Comparison of ENCODE assay signal across 8 cellular contexts in genomic region chr3:101518421-101518871, GRCh38. TPM values are rescaled to one million over a fixed set of nuclear protein-coding genes. Genes with fewer than 3 reads are reported as not detected.
DNase-seq lines count a peak whose midpoint lies in the region; ATAC-seq and TF ChIP-seq lines count a peak whose summit lies in the region.

No MANE protein-coding gene starts in this region.

- no peaks in the 10 kb centered on the region for H3K4me1 ChIP-seq in right cardiac atrium (ENCODE audit: control insufficient read depth, insufficient read depth, low read length)

- H3K27me3 Mint-ChIP-seq in activated CD8-positive, alpha-beta T cell treated with anti-CD3 and anti-CD28 coated beads, Interleukin-2, amount 10 ng/mL, durations not matched to agents 7 days and 5 days (ENCODE audit: low read depth) = no peaks in the 10 kb centered on the region
- peaks cover 0 to 3% of the 10 kb centered on the region in 2 donors for H3K27me3 Mint-ChIP-seq in natural killer cell treated with Interleukin-12 subunit alpha and Interleukin-12 subunit beta and Interleukin-15 and Interleukin-18, amount 100 ng/mL, for 72 hours

- H3K27me3 ChIP-seq in right cardiac atrium (ENCODE audit: control insufficient read depth, insufficient read depth) (no peaks in the 10 kb centered on the region), dorsolateral prefrontal cortex (peaks cover 0 to 21% (median 0%) of the 10 kb centered on the region in 45 donors)

- H3K9me3 Mint-ChIP-seq in activated CD8-positive, alpha-beta T cell treated with anti-CD3 and anti-CD28 coated beads, Interleukin-2, amount 10 ng/mL, durations not matched to agents 7 days and 5 days (ENCODE audit: insufficient read depth) = no peaks in the 10 kb centered on the region
- no peaks in the 10 kb centered on the region for H3K9me3 Mint-ChIP-seq in natural killer cell treated with Interleukin-12 subunit alpha and Interleukin-12 subunit beta and Interleukin-15 and Interleukin-18, amount 100 ng/mL, for 72 hours

- TF ChIP-seq CTCF in GM10266 (IDR thresholded peaks at IDR 0.05; ENCODE audit: control insufficient read depth, insufficient read depth, low read depth, missing control alignments) = no peak
- TF ChIP-seq CTCF in dorsolateral prefrontal cortex (IDR thresholded peaks at IDR 0.05 in 54 of 56, conservative IDR thresholded peaks at IDR 0.05 in 2 of 56; ENCODE audit: low read depth in 1 of 56, partially characterized antibody in 56 of 56) = no peak

- peaks cover 56% of the 10 kb centered on the region for H3K4me1 Mint-ChIP-seq in activated CD8-positive, alpha-beta T cell treated with anti-CD3 and anti-CD28 coated beads, Interleukin-2, amount 10 ng/mL, durations not matched to agents 7 days and 5 days (ENCODE audit: low read depth)
- H3K4me1 Mint-ChIP-seq in natural killer cell treated with Interleukin-12 subunit alpha and Interleukin-12 subunit beta and Interleukin-15 and Interleukin-18, amount 100 ng/mL, for 72 hours (ENCODE audit: low read depth in 2 of 2) = peaks cover 21 to 43% of the 10 kb centered on the region in 2 donors

- WGBS in right cardiac atrium = 70% methylated on average over 3 of the region's 3 CpGs

- DNase-seq in GM10266 (ENCODE audit: extremely low spot score) (peak; percentile 59), HK-2 (ENCODE audit: unreplicated experiment) (peak; percentile 33), right cardiac atrium (no peak), dorsolateral prefrontal cortex (no peak), GOT3 (lab: John Stamatoyannopoulos, UW) (no peak)
- DNase-seq in activated CD8-positive, alpha-beta T cell treated with anti-CD3 and anti-CD28 coated beads, Interleukin-2, amount 10 ng/mL, durations not matched to agents 7 days and 5 days = peak; percentile 65
- DNase-seq in natural killer cell treated with Interleukin-12 subunit alpha and Interleukin-12 subunit beta and Interleukin-15 and Interleukin-18, amount 100 ng/mL, for 72 hours (ENCODE audit: low spot score) = peak; percentile 64

- intact Hi-C loops in right cardiac atrium (cut with DNase I) = no loop called here
- intact Hi-C loops in dorsolateral prefrontal cortex (cut with DNase I) = no loop called here

- POLR2A ChIA-PET in activated CD8-positive, alpha-beta T cell treated with anti-CD3 and anti-CD28 coated beads, Interleukin-2, amount 10 ng/mL, durations not matched to agents 7 days and 5 days (lab: Charles Lee) = interaction anchor here (0.6 to 4.8 kb wide), 15 partner anchors 9 to 332 kb away, joined by 3 to 41 read pairs (median 4); partner anchors contain the start of genes PCNP and TRMT10C

- H3K36me3 Mint-ChIP-seq in activated CD8-positive, alpha-beta T cell treated with anti-CD3 and anti-CD28 coated beads, Interleukin-2, amount 10 ng/mL, durations not matched to agents 7 days and 5 days (ENCODE audit: low read depth) = peaks cover 11% of the 10 kb centered on the region
- H3K36me3 Mint-ChIP-seq in natural killer cell treated with Interleukin-12 subunit alpha and Interleukin-12 subunit beta and Interleukin-15 and Interleukin-18, amount 100 ng/mL, for 72 hours = no peaks in the 10 kb centered on the region

- peak; percentile 98 for ATAC-seq in GM21526 (IDR thresholded peaks at IDR 0.05; ENCODE audit: low FRiP score, unreplicated experiment)
- peak; percentile 93 for ATAC-seq in activated CD8-positive, alpha-beta T cell treated with anti-CD3 and anti-CD28 coated beads, Interleukin-2, amount 10 ng/mL, durations not matched to agents 7 days and 5 days
- ATAC-seq in natural killer cell treated with Interleukin-12 subunit alpha and Interleukin-12 subunit beta and Interleukin-15 and Interleukin-18, amount 100 ng/mL, for 72 hours = peak; percentile 96 to 98
- ATAC-seq in right cardiac atrium = no peak

- H3K27ac ChIP-seq in right cardiac atrium (ENCODE audit: low read length) (no peak overlapping the region), dorsolateral prefrontal cortex (no peak overlapping the region)

- H3K4me3 Mint-ChIP-seq in activated CD8-positive, alpha-beta T cell treated with anti-CD3 and anti-CD28 coated beads, Interleukin-2, amount 10 ng/mL, durations not matched to agents 7 days and 5 days = peak overlapping the region; percentile 4
- peak overlapping the region; percentile 42 for H3K4me3 Mint-ChIP-seq in natural killer cell treated with Interleukin-12 subunit alpha and Interleukin-12 subunit beta and Interleukin-15 and Interleukin-18, amount 100 ng/mL, for 72 hours

- peak overlapping the region; percentile 80 for H3K27ac Mint-ChIP-seq in activated CD8-positive, alpha-beta T cell treated with anti-CD3 and anti-CD28 coated beads, Interleukin-2, amount 10 ng/mL, durations not matched to agents 7 days and 5 days
- H3K27ac Mint-ChIP-seq in natural killer cell treated with Interleukin-12 subunit alpha and Interleukin-12 subunit beta and Interleukin-15 and Interleukin-18, amount 100 ng/mL, for 72 hours = peak overlapping the region; percentile 17 to 85

- H3K4me3 ChIP-seq in right cardiac atrium (ENCODE audit: low read length) (no peak overlapping the region), dorsolateral prefrontal cortex (no peak overlapping the region)

- CTCF ChIA-PET in activated CD8-positive, alpha-beta T cell treated with anti-CD3 and anti-CD28 coated beads, Interleukin-2, amount 10 ng/mL, durations not matched to agents 7 days and 5 days (lab: Charles Lee) = interaction anchor here (1.2 to 5.0 kb wide), 7 partner anchors 13 to 56 kb away, joined by 3 to 41 read pairs (median 7); partner anchors contain the start of genes PCNP and TRMT10C

- H3K9me3 ChIP-seq in right cardiac atrium (ENCODE audit: control insufficient read depth, low read length) = no peaks in the 10 kb centered on the region

RNA-seq across cellular contexts. Expression of gene SENP7, which starts 5.4 kb away (rescaled TPM):
- total RNA-seq in activated CD8-positive, alpha-beta T cell treated with anti-CD3 and anti-CD28 coated beads, Interleukin-2, amount 10 ng/mL, durations not matched to agents 7 days and 5 days = 10 to 100 TPM; 20.6 to 20.9 TPM
- 10 to 100 TPM; 17.3 to 17.9 TPM for total RNA-seq in natural killer cell treated with Interleukin-12 subunit alpha and Interleukin-12 subunit beta and Interleukin-15 and Interleukin-18, amount 100 ng/mL, for 72 hours
- 10 to 100 TPM; 10.8 to 12.1 (median 11.6) TPM for total RNA-seq in right cardiac atrium
- 6.0 TPM for polyA plus RNA-seq in right cardiac atrium
- total RNA-seq in dorsolateral prefrontal cortex = 10 to 100 TPM; 16.3 to 38.9 (median 28.5) TPM

RNA-seq across cellular contexts. Expression of gene TRMT10C, which starts 43.2 kb away (rescaled TPM):
- total RNA-seq in activated CD8-positive, alpha-beta T cell treated with anti-CD3 and anti-CD28 coated beads, Interleukin-2, amount 10 ng/mL, durations not matched to agents 7 days and 5 days = 10 to 100 TPM; 25.0 to 26.8 TPM
- 10 to 100 TPM; 29.7 to 43.5 TPM for total RNA-seq in natural killer cell treated with Interleukin-12 subunit alpha and Interleukin-12 subunit beta and Interleukin-15 and Interleukin-18, amount 100 ng/mL, for 72 hours
- total RNA-seq in right cardiac atrium = 10 to 100 TPM; 18.8 to 22.6 (median 19.8) TPM
- 26.0 TPM for polyA plus RNA-seq in right cardiac atrium
- total RNA-seq in dorsolateral prefrontal cortex = 10 to 100 TPM in 119 of 120 experiments, 1 to 10 TPM in 1; 8.7 to 26.3 (median 18.7) TPM

RNA-seq across cellular contexts. Expression of gene PCNP, which starts 55.5 kb away (rescaled TPM):
- total RNA-seq in activated CD8-positive, alpha-beta T cell treated with anti-CD3 and anti-CD28 coated beads, Interleukin-2, amount 10 ng/mL, durations not matched to agents 7 days and 5 days = 100 to 1,000 TPM; 180 to 181 TPM
- total RNA-seq in natural killer cell treated with Interleukin-12 subunit alpha and Interleukin-12 subunit beta and Interleukin-15 and Interleukin-18, amount 100 ng/mL, for 72 hours = 100 to 1,000 TPM; 132 to 134 TPM
- total RNA-seq in right cardiac atrium = 100 to 1,000 TPM; 126 to 152 (median 148) TPM
- 81.4 TPM for polyA plus RNA-seq in right cardiac atrium
- 100 to 1,000 TPM; 121 to 220 (median 176) TPM for total RNA-seq in dorsolateral prefrontal cortex

Comparison
In these comparisons a context has a peak if more than half of its experiments do, and no peak if none do; other contexts are left out.
1. DNase-seq: peak in GM10266 (single experiment), HK-2 (single experiment), activated CD8-positive, alpha-beta T cell treated with anti-CD3 and anti-CD28 coated beads, Interleukin-2, amount 10 ng/mL, durations not matched to agents 7 days and 5 days (single experiment) and natural killer cell treated with Interleukin-12 subunit alpha and Interleukin-12 subunit beta and Interleukin-15 and Interleukin-18, amount 100 ng/mL, for 72 hours (single experiment); none in right cardiac atrium (0 of 3), dorsolateral prefrontal cortex (0 of 10) and GOT3 (single experiment).
2. ATAC-seq: peak in GM21526 (single experiment), activated CD8-positive, alpha-beta T cell treated with anti-CD3 and anti-CD28 coated beads, Interleukin-2, amount 10 ng/mL, durations not matched to agents 7 days and 5 days (single experiment) and natural killer cell treated with Interleukin-12 subunit alpha and Interleukin-12 subunit beta and Interleukin-15 and Interleukin-18, amount 100 ng/mL, for 72 hours (2 of 2); none in right cardiac atrium (0 of 2).